In genomic region chr7:44767912-44768662, GRCh38 we compare ENCODE assay signal across 9 cellular contexts. TPM values are rescaled to one million over a fixed set of nuclear protein-coding genes. Genes with fewer than 3 reads are reported as not detected.
DNase-seq lines count a peak whose midpoint lies in the region; ATAC-seq, FAIRE-seq and TF ChIP-seq lines count a peak whose summit lies in the region.
"Had no signal": no experiment of that assay in that cellular context is flagged by ENCODE, and none has a peak within 500 bp of the region (broad histone marks: within the 10 kb centered on the region; RNA-seq: fewer than 3 reads in every experiment).

No MANE protein-coding gene starts in this region.

- DNase-seq in GM12892 (ENCODE audit: insufficient read length) (peak; percentile 63), WTC11 (ENCODE audit: low spot score) (no peak), foreskin keratinocyte (no peak), psoas muscle (peak; percentile 65 to 71), SW480 (ENCODE audit: low spot score) (no peak)

- no peak overlapping the region for H3K4me3 ChIP-seq in psoas muscle

- peaks cover 46% of the 10 kb centered on the region for H3K36me3 Mint-ChIP-seq in WTC11

- 13 to 22% (median 17%) methylated on average over 13 of the region's 13 CpGs for WGBS in psoas muscle, 3 donors

- TF ChIP-seq CTCF in WTC11 (IDR thresholded peaks at IDR 0.05) (no peak), foreskin keratinocyte (conservative IDR thresholded peaks at IDR 0.05) (no peak), psoas muscle (IDR thresholded peaks at IDR 0.05) (no peak)

- no peak for TF ChIP-seq POLR2A in GM12892 (IDR thresholded peaks at IDR 0.05; ENCODE audit: low read depth, low read length)

- peaks cover 3 to 46% of the 10 kb centered on the region in 2 donors for H3K36me3 ChIP-seq in psoas muscle (ENCODE audit: insufficient read depth in 1 of 2, low read depth in 1 of 2)

- H3K27ac ChIP-seq in foreskin keratinocyte (no peak overlapping the region), psoas muscle (peak overlapping the region; percentile 62)

- no peak overlapping the region for H3K4me3 Mint-ChIP-seq in WTC11

- POLR2A ChIA-PET in WTC11 (lab: Charles Lee): interaction anchor here (1.4 kb wide), 1 partner anchor 57 kb away, joined by 3 read pairs; no protein-coding TSS in a partner anchor

- intact Hi-C loops in psoas muscle (cut with DNase I): no loop called here

- no peaks in the 10 kb centered on the region for H3K27me3 ChIP-seq in foreskin keratinocyte
- H3K27me3 ChIP-seq in psoas muscle (ENCODE audit: insufficient read depth in 3 of 3, low read length in 2 of 3): no peaks in the 10 kb centered on the region

- peak; percentile 63 for FAIRE-seq in GM12892 (lab: Jason Lieb, UNC)
- FAIRE-seq: endometrium had no signal

- H3K27ac Mint-ChIP-seq in WTC11: peak overlapping the region; percentile 90

- ATAC-seq in HG02973 (IDR thresholded peaks at IDR 0.05; ENCODE audit: unreplicated experiment) (peak; percentile 67), WTC11 (no peak; the same call in 1 of the 2 replicates), foreskin keratinocyte (peak; percentile 15), psoas muscle (peak; percentile 48 to 70 (median 58)), GM19328 (IDR thresholded peaks at IDR 0.05; ENCODE audit: unreplicated experiment) (no peak), GM18858 (IDR thresholded peaks at IDR 0.05; ENCODE audit: unreplicated experiment) (no peak)

- CTCF ChIA-PET in WTC11 (lab: Charles Lee): interaction anchor here (0.9 to 1.6 kb wide), 4 partner anchors 17 to 196 kb away, joined by 3 to 5 read pairs (median 4); no protein-coding TSS in a partner anchor

- H3K4me1 ChIP-seq in foreskin keratinocyte (peaks cover 6% of the 10 kb centered on the region), psoas muscle (peaks cover 35% of the 10 kb centered on the region)

- H3K4me1 Mint-ChIP-seq in WTC11: peaks cover 20% of the 10 kb centered on the region

- no peaks in the 10 kb centered on the region for H3K27me3 Mint-ChIP-seq in WTC11 (ENCODE audit: low read depth)

- no peaks in the 10 kb centered on the region for H3K9me3 ChIP-seq in psoas muscle

- no peaks in the 10 kb centered on the region for H3K9me3 Mint-ChIP-seq in WTC11

TF ChIP-seq in WTC11, 78 proteins besides CTCF, POLR2A, EP300 and RAD21:
- TF ChIP-seq, protein P1, sequence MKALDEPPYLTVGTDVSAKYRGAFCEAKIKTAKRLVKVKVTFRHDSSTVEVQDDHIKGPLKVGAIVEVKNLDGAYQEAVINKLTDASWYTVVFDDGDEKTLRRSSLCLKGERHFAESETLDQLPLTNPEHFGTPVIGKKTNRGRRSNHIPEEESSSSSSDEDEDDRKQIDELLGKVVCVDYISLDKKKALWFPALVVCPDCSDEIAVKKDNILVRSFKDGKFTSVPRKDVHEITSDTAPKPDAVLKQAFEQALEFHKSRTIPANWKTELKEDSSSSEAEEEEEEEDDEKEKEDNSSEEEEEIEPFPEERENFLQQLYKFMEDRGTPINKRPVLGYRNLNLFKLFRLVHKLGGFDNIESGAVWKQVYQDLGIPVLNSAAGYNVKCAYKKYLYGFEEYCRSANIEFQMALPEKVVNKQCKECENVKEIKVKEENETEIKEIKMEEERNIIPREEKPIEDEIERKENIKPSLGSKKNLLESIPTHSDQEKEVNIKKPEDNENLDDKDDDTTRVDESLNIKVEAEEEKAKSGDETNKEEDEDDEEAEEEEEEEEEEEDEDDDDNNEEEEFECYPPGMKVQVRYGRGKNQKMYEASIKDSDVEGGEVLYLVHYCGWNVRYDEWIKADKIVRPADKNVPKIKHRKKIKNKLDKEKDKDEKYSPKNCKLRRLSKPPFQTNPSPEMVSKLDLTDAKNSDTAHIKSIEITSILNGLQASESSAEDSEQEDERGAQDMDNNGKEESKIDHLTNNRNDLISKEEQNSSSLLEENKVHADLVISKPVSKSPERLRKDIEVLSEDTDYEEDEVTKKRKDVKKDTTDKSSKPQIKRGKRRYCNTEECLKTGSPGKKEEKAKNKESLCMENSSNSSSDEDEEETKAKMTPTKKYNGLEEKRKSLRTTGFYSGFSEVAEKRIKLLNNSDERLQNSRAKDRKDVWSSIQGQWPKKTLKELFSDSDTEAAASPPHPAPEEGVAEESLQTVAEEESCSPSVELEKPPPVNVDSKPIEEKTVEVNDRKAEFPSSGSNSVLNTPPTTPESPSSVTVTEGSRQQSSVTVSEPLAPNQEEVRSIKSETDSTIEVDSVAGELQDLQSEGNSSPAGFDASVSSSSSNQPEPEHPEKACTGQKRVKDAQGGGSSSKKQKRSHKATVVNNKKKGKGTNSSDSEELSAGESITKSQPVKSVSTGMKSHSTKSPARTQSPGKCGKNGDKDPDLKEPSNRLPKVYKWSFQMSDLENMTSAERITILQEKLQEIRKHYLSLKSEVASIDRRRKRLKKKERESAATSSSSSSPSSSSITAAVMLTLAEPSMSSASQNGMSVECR (CRISPR knock-in tag; IDR thresholded peaks at IDR 0.05; ENCODE audit: borderline replicate concordance): no peak
- TF ChIP-seq, protein P2, sequence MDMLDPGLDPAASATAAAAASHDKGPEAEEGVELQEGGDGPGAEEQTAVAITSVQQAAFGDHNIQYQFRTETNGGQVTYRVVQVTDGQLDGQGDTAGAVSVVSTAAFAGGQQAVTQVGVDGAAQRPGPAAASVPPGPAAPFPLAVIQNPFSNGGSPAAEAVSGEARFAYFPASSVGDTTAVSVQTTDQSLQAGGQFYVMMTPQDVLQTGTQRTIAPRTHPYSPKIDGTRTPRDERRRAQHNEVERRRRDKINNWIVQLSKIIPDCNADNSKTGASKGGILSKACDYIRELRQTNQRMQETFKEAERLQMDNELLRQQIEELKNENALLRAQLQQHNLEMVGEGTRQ (CRISPR knock-in tag; IDR thresholded peaks at IDR 0.05): no peak
- TF ChIP-seq ESRRA (CRISPR knock-in tag; IDR thresholded peaks at IDR 0.05; ENCODE audit: borderline replicate concordance): no peak
- no peak for TF ChIP-seq CBFB (CRISPR knock-in tag; IDR thresholded peaks at IDR 0.05; ENCODE audit: low read depth)
- TF ChIP-seq GRHL2 (CRISPR knock-in tag; IDR thresholded peaks at IDR 0.05; ENCODE audit: insufficient replicate concordance, severe bottlenecking): no peak
- TF ChIP-seq ZBTB21 (CRISPR knock-in tag; IDR thresholded peaks at IDR 0.05; ENCODE audit: borderline replicate concordance): no peak
- no peak for TF ChIP-seq ATF1 (CRISPR knock-in tag; IDR thresholded peaks at IDR 0.05)
- TF ChIP-seq MYBL2 (CRISPR knock-in tag; IDR thresholded peaks at IDR 0.05): no peak
- no peak for TF ChIP-seq SMAD4 (CRISPR knock-in tag; IDR thresholded peaks at IDR 0.05)
- no peak for TF ChIP-seq ZNF416 (CRISPR knock-in tag; IDR thresholded peaks at IDR 0.05)
- TF ChIP-seq MLX (CRISPR knock-in tag; IDR thresholded peaks at IDR 0.05): no peak
- TF ChIP-seq NFATC4 (CRISPR knock-in tag; IDR thresholded peaks at IDR 0.05): no peak
- TF ChIP-seq, protein P3, sequence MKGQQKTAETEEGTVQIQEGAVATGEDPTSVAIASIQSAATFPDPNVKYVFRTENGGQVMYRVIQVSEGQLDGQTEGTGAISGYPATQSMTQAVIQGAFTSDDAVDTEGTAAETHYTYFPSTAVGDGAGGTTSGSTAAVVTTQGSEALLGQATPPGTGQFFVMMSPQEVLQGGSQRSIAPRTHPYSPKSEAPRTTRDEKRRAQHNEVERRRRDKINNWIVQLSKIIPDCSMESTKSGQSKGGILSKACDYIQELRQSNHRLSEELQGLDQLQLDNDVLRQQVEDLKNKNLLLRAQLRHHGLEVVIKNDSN (CRISPR knock-in tag; IDR thresholded peaks at IDR 0.05): no peak

RNA-seq across cellular contexts. Expression of gene ZMIZ2, which starts 19.4 kb away (rescaled TPM):
- polyA plus RNA-seq in GM12892 (2012; ENCODE audit: missing spikeins): 56.1 TPM
- total RNA-seq in WTC11 (2021) (97.0 to 102 TPM (median 99.1 TPM) in 3 replicates), foreskin keratinocyte (15.1 and 17.7 TPM in 2 replicates), psoas muscle (10 to 100 TPM; 25.0 to 32.9 (median 28.6) TPM)
- polyA plus RNA-seq in foreskin keratinocyte (17.7 and 19.1 TPM in 2 replicates), psoas muscle (10 to 100 TPM; 11.7 to 16.0 (median 15.3) TPM)

RNA-seq across cellular contexts. Expression of gene PPIA, which starts 28.4 kb away (rescaled TPM):
- polyA plus RNA-seq in GM12892 (2012; ENCODE audit: missing spikeins): 3,328 TPM
- total RNA-seq in WTC11 (2021) (2,465 to 2,581 TPM (median 2,516 TPM) in 3 replicates), foreskin keratinocyte (4,179 and 4,396 TPM in 2 replicates), psoas muscle (100 to 1,000 TPM; 251 to 725 (median 513) TPM)
- polyA plus RNA-seq in foreskin keratinocyte (6,662 and 7,130 TPM in 2 replicates), psoas muscle (1,000 to 10,000 TPM; 1,071 to 3,448 (median 1,168) TPM)

Comparison
In these comparisons a context has a peak if more than half of its experiments do, and no peak if none do; other contexts are left out.
1. DNase-seq: peak in GM12892 (single experiment) and psoas muscle (2 of 2); none in WTC11 (single experiment), foreskin keratinocyte (0 of 2) and SW480 (single experiment).
2. ATAC-seq: peak in HG02973 (single experiment), foreskin keratinocyte (single experiment) and psoas muscle (4 of 4); none in WTC11 (single experiment), GM19328 (single experiment) and GM18858 (single experiment).